24 cellular contexts compared by ENCODE assay signal in the genomic region with DNA sequence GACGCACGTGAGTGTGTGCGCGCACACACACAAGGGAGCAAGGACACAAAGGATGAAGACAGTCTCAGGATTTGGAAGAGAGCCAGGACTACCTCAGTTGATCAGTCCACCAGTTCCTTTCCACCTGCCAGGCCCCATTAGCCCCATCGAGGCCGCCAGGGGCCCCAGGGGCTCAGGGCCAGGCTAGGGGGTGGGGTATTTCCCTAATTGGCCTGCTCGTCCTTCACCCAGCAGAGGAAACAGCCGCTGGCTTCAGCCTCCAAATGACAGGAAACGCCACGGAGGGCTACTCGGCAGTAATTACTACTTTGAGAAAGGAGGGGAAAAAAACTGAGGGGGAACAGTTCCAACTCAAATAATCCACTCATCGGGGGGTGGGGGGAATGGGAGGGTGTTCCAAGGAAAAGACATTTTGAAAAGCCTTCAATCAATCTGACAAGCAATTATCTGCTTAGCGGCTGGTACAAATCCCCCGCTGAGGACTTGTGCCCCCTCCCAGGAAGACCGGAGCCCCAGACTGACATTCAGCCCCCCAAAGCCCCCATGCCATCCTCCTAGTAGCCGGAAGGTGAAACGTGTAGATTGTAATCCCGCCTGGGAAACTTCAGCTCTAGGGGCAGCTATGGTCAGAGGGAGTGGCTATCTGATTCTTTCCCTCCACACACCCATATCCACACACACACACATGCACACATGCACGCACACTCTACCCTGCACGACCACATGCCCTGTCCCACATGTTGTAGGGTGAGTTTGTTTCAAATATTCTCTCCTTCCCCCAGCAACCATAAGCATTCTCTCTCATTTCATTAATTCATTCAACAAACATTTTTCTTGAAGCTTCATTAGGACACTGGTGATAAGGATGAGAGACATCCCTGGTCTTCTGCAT. TPM values are rescaled to one million over a fixed set of nuclear protein-coding genes. Genes with fewer than 3 reads are reported as not detected.
DNase-seq lines count a peak whose midpoint lies in the region; ATAC-seq and TF ChIP-seq lines count a peak whose summit lies in the region.
"Had no signal": no experiment of that assay in that cellular context is flagged by ENCODE, and none has a peak within 500 bp of the region (broad histone marks: within the 10 kb centered on the region; RNA-seq: fewer than 3 reads in every experiment).

No MANE protein-coding gene starts in this region.

- no peak overlapping the region for H3K14ac ChIP-seq in neuronal stem cell (ENCODE audit: low read length)

- peak; percentile 16 for DNase-seq in GM23338 (ENCODE audit: low spot score)
- peak; percentile 77 for DNase-seq in NCI-H1417 treated with DMSO at 0.1 percent for 48 hours (lab: John Stamatoyannopoulos, UW)
- DNase-seq in UCSD-AML1 (lab: John Stamatoyannopoulos, UW; ENCODE audit: unreplicated experiment), result peak; percentile 20
- DNase-seq in neuronal stem cell (ENCODE audit: low spot score), result no peak
- no peak for DNase-seq in activated naive CD4-positive, alpha-beta T cell treated with anti-CD3 and anti-CD28 coated beads, Interleukin-2, amount 10 ng/mL, durations not matched to agents 7 days and 5 days
- no peak for DNase-seq in mucosa of gallbladder (ENCODE audit: low spot score)
- DNase-seq: activated CD4-positive, alpha-beta memory T cell treated with anti-CD3 and anti-CD28 coated beads for 36 hours; activated gamma-delta T cell treated with Interleukin-2 at 50 U/mL for 16 hours; colonic mucosa; DMS79 treated with DMSO at 0.1 percent for 48 hours; glutamatergic neuron; H9; mesendoderm; naive B cell; NCI-H526; OCI-M1; ovary; stimulated activated CD4-positive, alpha-beta T cell treated with anti-CD3 and anti-CD28 coated beads, Interleukin-4, amount 100 ng/mL, for 24 hours; stimulated activated naive CD8-positive, alpha-beta T cell treated with anti-CD3 and anti-CD28 coated beads, Interleukin-15, Interleukin-2, amounts not matched to agents 100 U/mL and 50 U/mL, for 24 hours; T1000; tibial artery had no signal

- H3K18ac ChIP-seq in neuronal stem cell (ENCODE audit: low read length), result no peak overlapping the region

- H3K9me3 Mint-ChIP-seq in GM23338, result no peaks in the 10 kb centered on the region; the same call in 2 of the 3 replicates
- H3K9me3 Mint-ChIP-seq in activated naive CD4-positive, alpha-beta T cell treated with anti-CD3 and anti-CD28 coated beads, Interleukin-2, amount 10 ng/mL, durations not matched to agents 7 days and 5 days, result no peaks in the 10 kb centered on the region
- H3K9me3 Mint-ChIP-seq: activated CD4-positive, alpha-beta memory T cell treated with anti-CD3 and anti-CD28 coated beads for 36 hours; H9; naive B cell had no signal

- H3K4me1 ChIP-seq in GM23338 (ENCODE audit: insufficient read depth), result no peaks in the 10 kb centered on the region
- peaks cover 0 to 10% of the 10 kb centered on the region in 2 donors for H3K4me1 ChIP-seq in neuronal stem cell (ENCODE audit: control insufficient read depth in 2 of 2, insufficient read depth in 1 of 2, low read depth in 1 of 2, low read length in 2 of 2)
- H3K4me1 ChIP-seq: colonic mucosa had no signal

- H3K36me3 Mint-ChIP-seq in GM23338 (ENCODE audit: low read depth), result no peaks in the 10 kb centered on the region
- H3K36me3 Mint-ChIP-seq in activated naive CD4-positive, alpha-beta T cell treated with anti-CD3 and anti-CD28 coated beads, Interleukin-2, amount 10 ng/mL, durations not matched to agents 7 days and 5 days, result no peaks in the 10 kb centered on the region
- H3K36me3 Mint-ChIP-seq: activated CD4-positive, alpha-beta memory T cell treated with anti-CD3 and anti-CD28 coated beads for 36 hours; naive B cell had no signal

- WGBS in neuronal stem cell (ENCODE audit: extremely low coverage in 2 of 2, insufficient read length in 2 of 2, insufficient replicate concordance in 1 of 2), 2 donors, result no CpG with 5 or more reads among the region's 20 CpGs

- no peak overlapping the region for H4K91ac ChIP-seq in neuronal stem cell (ENCODE audit: low read depth, low read length, poor library complexity)

- H3K4me2 ChIP-seq in GM23338 (no peak overlapping the region), neuronal stem cell (ENCODE audit: insufficient read depth, low read length, poor library complexity, severe bottlenecking) (no peak overlapping the region)

- no peak overlapping the region for H2AK5ac ChIP-seq in neuronal stem cell (ENCODE audit: low read depth, low read length)

- no peak overlapping the region for H3K4me3 Mint-ChIP-seq in GM23338
- no peak overlapping the region for H3K4me3 Mint-ChIP-seq in activated naive CD4-positive, alpha-beta T cell treated with anti-CD3 and anti-CD28 coated beads, Interleukin-2, amount 10 ng/mL, durations not matched to agents 7 days and 5 days
- H3K4me3 Mint-ChIP-seq: activated CD4-positive, alpha-beta memory T cell treated with anti-CD3 and anti-CD28 coated beads for 36 hours; H9; naive B cell had no signal

- no peak overlapping the region for H2BK120ac ChIP-seq in neuronal stem cell (ENCODE audit: low read depth, low read length)

- CTCF ChIA-PET in activated naive CD4-positive, alpha-beta T cell treated with anti-CD3 and anti-CD28 coated beads, Interleukin-2, amount 10 ng/mL, durations not matched to agents 7 days and 5 days (lab: Charles Lee), result no interaction called here

- no peaks in the 10 kb centered on the region for H3F3A ChIP-seq in GM23338 (replicated peaks; ENCODE audit: low read depth)

- peak overlapping the region; percentile 31 for H2BK5ac ChIP-seq in neuronal stem cell (ENCODE audit: low read length)

- no peaks in the 10 kb centered on the region for H3K9me2 ChIP-seq in GM23338 (ENCODE audit: insufficient read depth)

- H3K79me2 ChIP-seq in GM23338 (replicated peaks; ENCODE audit: insufficient read depth), result no peaks in the 10 kb centered on the region

- no peak overlapping the region for H3K27ac Mint-ChIP-seq in GM23338
- H3K27ac Mint-ChIP-seq in activated naive CD4-positive, alpha-beta T cell treated with anti-CD3 and anti-CD28 coated beads, Interleukin-2, amount 10 ng/mL, durations not matched to agents 7 days and 5 days, result no peak overlapping the region
- H3K27ac Mint-ChIP-seq: activated CD4-positive, alpha-beta memory T cell treated with anti-CD3 and anti-CD28 coated beads for 36 hours; H9; naive B cell had no signal

- no peak overlapping the region for H2BK15ac ChIP-seq in neuronal stem cell (ENCODE audit: low read length)

- H2AFZ ChIP-seq in GM23338 (peak overlapping the region; percentile 59; the same call in 1 of the 2 replicates), neuronal stem cell (ENCODE audit: low read length) (no peak overlapping the region)

- H3K9me3 ChIP-seq in neuronal stem cell (replicated peaks in 1 of 2; ENCODE audit: control insufficient read depth in 2 of 2, insufficient read depth in 1 of 2, low read depth in 1 of 2, low read length in 2 of 2), result peaks cover 0 to 2% of the 10 kb centered on the region in 2 donors
- H3K9me3 ChIP-seq: colonic mucosa, ovary, right atrium auricular region, tibial artery had no signal

- H4K20me1 ChIP-seq in GM23338 (replicated peaks; ENCODE audit: insufficient read depth), result no peaks in the 10 kb centered on the region

- H4K8ac ChIP-seq in neuronal stem cell (ENCODE audit: low read depth, low read length), result no peak overlapping the region

- H3K4ac ChIP-seq in neuronal stem cell (ENCODE audit: low read length), result no peak overlapping the region

- H3K9ac ChIP-seq in neuronal stem cell (ENCODE audit: low read depth, low read length, poor library complexity), result no peak overlapping the region

- H3K4me1 Mint-ChIP-seq in GM23338, result peaks cover 7% of the 10 kb centered on the region; the same call in 2 of the 3 replicates
- no peaks in the 10 kb centered on the region for H3K4me1 Mint-ChIP-seq in activated naive CD4-positive, alpha-beta T cell treated with anti-CD3 and anti-CD28 coated beads, Interleukin-2, amount 10 ng/mL, durations not matched to agents 7 days and 5 days
- H3K4me1 Mint-ChIP-seq: naive B cell had no signal

- H3K27me3 ChIP-seq in GM23338 (ENCODE audit: insufficient read depth), result no peaks in the 10 kb centered on the region
- peaks cover 0 to 15% (median 0%) of the 10 kb centered on the region in 3 experiments for H3K27me3 ChIP-seq in neuronal stem cell (ENCODE audit: control insufficient read depth in 3 of 3, insufficient read depth in 3 of 3, low read depth in 1 of 3, low read length in 3 of 3)
- H3K27me3 ChIP-seq: colonic mucosa, ovary, right atrium auricular region, tibial artery had no signal

- H3K79me1 ChIP-seq in neuronal stem cell (ENCODE audit: low read depth, low read length), result no peaks in the 10 kb centered on the region

- H3K27ac ChIP-seq in GM23338 (ENCODE audit: low read depth) (no peak overlapping the region), neuronal stem cell (replicated peaks; ENCODE audit: low read length) (no peak overlapping the region)
- H3K27ac ChIP-seq: colonic mucosa, ovary, right atrium auricular region, tibial artery had no signal

- ATAC-seq in GM23338 (no peak), GM21737 (IDR thresholded peaks at IDR 0.05; ENCODE audit: unreplicated experiment) (no peak)
- ATAC-seq: K562; stimulated activated naive CD8-positive, alpha-beta T cell treated with anti-CD3 and anti-CD28 coated beads, Interleukin-15, Interleukin-2, amounts not matched to agents 100 U/mL and 50 U/mL, for 24 hours had no signal

- H3K4me3 ChIP-seq in GM23338, result no peak overlapping the region
- no peak overlapping the region for H3K4me3 ChIP-seq in neuronal stem cell (ENCODE audit: low read length in 2 of 2)
- H3K4me3 ChIP-seq: colonic mucosa, K562, ovary, right atrium auricular region, tibial artery had no signal

- H3K27me3 Mint-ChIP-seq in GM23338 (ENCODE audit: insufficient read depth, low read depth, poor library complexity), result peaks cover 8% of the 10 kb centered on the region
- no peaks in the 10 kb centered on the region for H3K27me3 Mint-ChIP-seq in activated naive CD4-positive, alpha-beta T cell treated with anti-CD3 and anti-CD28 coated beads, Interleukin-2, amount 10 ng/mL, durations not matched to agents 7 days and 5 days

- no peak overlapping the region for H3K23ac ChIP-seq in neuronal stem cell (ENCODE audit: low read depth, low read length, poor library complexity)

- no peak overlapping the region for H2BK12ac ChIP-seq in neuronal stem cell (ENCODE audit: low read length)

- TF ChIP-seq CTCF in GM23338 (conservative IDR thresholded peaks at IDR 0.05; ENCODE audit: low read depth in 2 of 2), result no peak

- H3K36me3 ChIP-seq in GM23338 (ENCODE audit: insufficient read depth), result no peaks in the 10 kb centered on the region
- H3K36me3 ChIP-seq in neuronal stem cell (replicated peaks in 1 of 2; ENCODE audit: control insufficient read depth in 2 of 2, insufficient read depth in 2 of 2, low read length in 2 of 2), result no peaks in the 10 kb centered on the region
- H3K36me3 ChIP-seq: colonic mucosa, ovary, right atrium auricular region, tibial artery had no signal

TF ChIP-seq in GM23338, 12 proteins besides CTCF, POLR2A, EP300 and RAD21 (continues in another document):
- TF ChIP-seq EZH2 (IDR thresholded peaks at IDR 0.05; ENCODE audit: low read depth, unreplicated experiment) (no peak), ZNF114 (CRISPR knock-in tag; IDR thresholded peaks at IDR 0.05) (no peak)

RNA-seq across cellular contexts. Expression of a gene that starts 42.5 kb away (rescaled TPM):
- 1.6 and 1.8 TPM in 2 replicates for total RNA-seq in GM23338 (2014; rRNA removed; shearing (Covaris generic))
- polyA plus RNA-seq in GM23338 (2016; fragmentation: Nextera tagmentation; extraction: Ambion mirVana), result 2.3 and 2.5 TPM in 2 replicates
- 1.4 TPM for polyA plus RNA-seq in neuronal stem cell (2013, experiment 1 of 2)
- polyA plus RNA-seq in neuronal stem cell (2013, experiment 2 of 2), result 1.6 TPM
- 22.5 TPM for total RNA-seq in mucosa of gallbladder
- total RNA-seq: activated CD4-positive, alpha-beta memory T cell treated with anti-CD3 and anti-CD28 coated beads for 36 hours had no signal
- polyA plus RNA-seq: K562 had no signal

Comparison
In these comparisons a context has a peak if more than half of its experiments do, and no peak if none do; other contexts are left out.
1. DNase-seq: peak in GM23338 (single experiment), NCI-H1417 treated with DMSO at 0.1 percent for 48 hours (single experiment) and UCSD-AML1 (single experiment); none in neuronal stem cell (single experiment), activated naive CD4-positive, alpha-beta T cell treated with anti-CD3 and anti-CD28 coated beads, Interleukin-2, amount 10 ng/mL, durations not matched to agents 7 days and 5 days (single experiment) and mucosa of gallbladder (single experiment).